Comparison of ENCODE assay signal across 8 cellular contexts in the genomic region with DNA sequence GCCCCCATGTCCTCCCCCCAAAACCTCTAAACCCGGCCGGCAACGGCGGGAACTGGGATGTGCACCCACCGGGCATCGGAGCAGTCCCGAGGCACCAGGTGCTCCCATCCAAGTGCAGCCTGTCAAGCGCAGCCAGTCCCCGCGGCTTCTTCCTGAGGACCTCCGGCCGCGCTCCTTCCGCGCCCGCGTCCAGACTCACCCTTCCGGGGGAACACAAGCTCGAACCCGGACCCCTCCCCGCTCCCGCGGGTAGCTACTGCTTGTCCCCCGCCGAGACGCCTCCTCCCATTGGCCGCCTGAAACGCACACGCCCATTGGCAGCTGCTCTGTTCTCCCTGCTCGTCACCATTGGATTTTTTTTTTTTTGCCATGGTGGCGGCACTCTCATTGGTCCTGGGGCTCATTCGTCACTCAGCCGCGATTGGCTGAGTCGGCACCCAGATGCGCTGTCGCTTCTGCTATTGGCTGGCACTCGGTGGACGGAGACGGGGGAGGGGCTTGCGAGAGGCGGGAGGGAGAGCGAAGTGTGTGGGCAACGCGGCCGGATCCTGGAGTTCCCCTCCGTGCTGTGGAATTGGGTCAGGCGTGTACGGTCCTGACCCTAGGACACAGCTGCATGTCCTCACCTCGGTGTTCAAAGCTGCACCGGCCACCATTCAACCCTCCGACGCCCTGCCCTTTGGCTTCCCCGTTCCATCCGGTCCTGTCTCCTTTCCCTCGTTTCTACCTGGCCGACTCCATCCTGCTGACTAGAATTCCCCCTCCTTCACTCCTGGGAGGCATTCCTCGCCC. TPM values are rescaled to one million over a fixed set of nuclear protein-coding genes. Genes with fewer than 3 reads are reported as not detected.
DNase-seq lines count a peak whose midpoint lies in the region; ATAC-seq, FAIRE-seq and TF ChIP-seq lines count a peak whose summit lies in the region.

A gene (minus strand): TSS at position 262 of the 792 bp plus-strand sequence. CDS start 2,166 bp downstream, outside the sequence.

- 0 to 1% (median 0%) methylated on average over 51 to 58 of the region's 58 CpGs for WGBS in small intestine, 3 donors

- CTCF ChIA-PET in AG04449 (lab: Yijun Ruan, JAX): interaction anchor here (0.8 to 41.8 kb wide), 7 partner anchors 8 to 284 kb away, joined by 3 to 1180 read pairs (median 4); a partner anchor contains a TSS

- POLR2A ChIA-PET in AG04449 (lab: Yijun Ruan, JAX): interaction anchor here (0.6 to 1.9 kb wide), 10 partner anchors 8 to 214 kb away, joined by 3 to 11 read pairs (median 3); a partner anchor contains a TSS

- ATAC-seq in GM18907 (IDR thresholded peaks at IDR 0.05; ENCODE audit: unreplicated experiment): peak; percentile 90
- ATAC-seq in HG03159 (IDR thresholded peaks at IDR 0.05; ENCODE audit: unreplicated experiment): peak; percentile 91

- TF ChIP-seq CTCF in AG04449 (IDR thresholded peaks at IDR 0.05; ENCODE audit: insufficient read depth, low read length, missing control alignments) (no peak), WI38 (IDR thresholded peaks at IDR 0.05; ENCODE audit: low read depth, low read length) (no peak), bronchial epithelial cell (IDR thresholded peaks at IDR 0.05; ENCODE audit: insufficient read depth, low read length, severe bottlenecking) (no peak)

- H3K9me3 ChIP-seq in small intestine (ENCODE audit: control insufficient read depth, low read depth): no peaks in the 10 kb centered on the region

- H3K4me3 ChIP-seq in AG04449 (ENCODE audit: low read depth, low read length): peak within 1 kb of the TSS; percentile 96
- peak within 1 kb of the TSS; percentile 97 for H3K4me3 ChIP-seq in WI38 (ENCODE audit: low read depth, low read length)
- peak within 1 kb of the TSS; percentile 98 for H3K4me3 ChIP-seq in bronchial epithelial cell (ENCODE audit: low read depth, low read length)
- peak within 1 kb of the TSS; percentile 55 to 89 for H3K4me3 ChIP-seq in small intestine (ENCODE audit: low read depth in 1 of 2, low read length in 2 of 2)

- FAIRE-seq in bronchial epithelial cell (lab: Jason Lieb, UNC) (peak; percentile 18), small intestine (lab: Jason Lieb, UNC) (no peak)

- H3K36me3 ChIP-seq in bronchial epithelial cell (ENCODE audit: control insufficient read depth, insufficient read depth, low read length) (peaks cover 6% of the 10 kb centered on the region), small intestine (ENCODE audit: control insufficient read depth in 2 of 2, insufficient read depth in 2 of 2, low read length in 2 of 2) (no peaks in the 10 kb centered on the region)

- DNase-seq in AG04449 (ENCODE audit: low read depth, low spot score) (peak; percentile 82), NCI-H2227 treated with DMSO at 0.1 percent for 48 hours (lab: John Stamatoyannopoulos, UW) (peak; percentile 94), bronchial epithelial cell (ENCODE audit: low read depth) (peak; percentile 96), iPS-NIHi11 (ENCODE audit: low spot score) (peak; percentile 100), small intestine (peak; percentile 99)

- H3K27ac ChIP-seq in small intestine (ENCODE audit: low read depth in 1 of 2, low read length in 1 of 2): peak within 1 kb of the TSS; percentile 61 to 81

- H3K27me3 ChIP-seq in bronchial epithelial cell (ENCODE audit: control insufficient read depth, insufficient read depth, low read length) (no peaks in the 10 kb centered on the region), small intestine (ENCODE audit: control insufficient read depth in 2 of 2, insufficient read depth in 2 of 2, low read length in 2 of 2) (no peaks in the 10 kb centered on the region)

- H3K4me1 ChIP-seq in small intestine (ENCODE audit: control insufficient read depth in 2 of 2, insufficient read depth in 1 of 2, low read depth in 1 of 2, low read length in 1 of 2): peaks cover 0 to 4% of the 10 kb centered on the region in 2 donors

RNA-seq across cellular contexts. Expression of the gene that starts here (rescaled TPM):
- 36.1 and 45.8 TPM in 2 replicates for total RNA-seq in bronchial epithelial cell
- 100 to 1,000 TPM in 2 of 3 donors, 10 to 100 TPM in 1; 81.8 to 162 (median 146) TPM for polyA plus RNA-seq in small intestine

Comparison
In these comparisons a context has a peak if more than half of its experiments do, and no peak if none do; other contexts are left out.
1. Peak in every context shown above with its lines: DNase-seq, ATAC-seq, H3K4me3 ChIP-seq and H3K27ac ChIP-seq.